In the genomic region with DNA sequence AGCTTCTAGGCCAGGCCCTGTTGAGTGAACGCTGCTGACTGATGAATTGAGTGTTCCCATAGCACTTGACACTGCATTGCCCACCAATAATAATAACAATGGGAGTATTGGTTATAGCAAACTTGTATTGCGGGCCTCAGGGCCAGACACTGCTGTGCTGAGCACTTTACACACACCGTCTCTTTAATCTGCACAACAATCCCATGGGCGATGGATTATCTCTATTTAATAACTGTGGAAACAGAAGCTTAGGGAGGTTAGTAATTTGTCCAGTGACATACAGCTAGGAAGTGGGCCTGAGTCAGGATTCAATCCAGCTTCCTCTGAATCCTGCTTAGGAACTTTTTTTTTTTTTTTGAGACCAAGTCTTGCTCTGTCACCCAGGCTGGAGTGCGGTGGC, we compare ENCODE assay signal across 20 cellular contexts.
"Had no signal": no experiment of that assay in that cellular context is flagged by ENCODE, and none has a peak within 500 bp of the region (broad histone marks: within the 10 kb centered on the region; RNA-seq: fewer than 3 reads in every experiment).

No MANE protein-coding gene starts in this region.

- H3K36me3 ChIP-seq: transverse colon had no signal

- H3K4me3 ChIP-seq: transverse colon had no signal

- H3K36me3 Mint-ChIP-seq: activated CD4-positive, alpha-beta memory T cell treated with anti-CD3 and anti-CD28 coated beads for 36 hours; activated naive CD8-positive, alpha-beta T cell treated with anti-CD3 and anti-CD28 coated beads, Interleukin-2, amount 10 ng/mL, durations not matched to agents 7 days and 5 days had no signal

- H3K4me3 Mint-ChIP-seq: activated CD4-positive, alpha-beta memory T cell treated with anti-CD3 and anti-CD28 coated beads for 36 hours; activated naive CD4-positive, alpha-beta T cell treated with anti-CD3 and anti-CD28 coated beads for 36 hours; activated naive CD8-positive, alpha-beta T cell treated with anti-CD3 and anti-CD28 coated beads, Interleukin-2, amount 10 ng/mL, durations not matched to agents 7 days and 5 days; T-helper 1 cell treated with Interleukin-12 subunit alpha and Interleukin-12 subunit beta and Interleukin-4 antibody, amounts not matched to agents 30 μg/mL and 1 μg/mL, for 36 hours had no signal

- H3K9me3 Mint-ChIP-seq: activated CD4-positive, alpha-beta memory T cell treated with anti-CD3 and anti-CD28 coated beads for 36 hours; activated naive CD4-positive, alpha-beta T cell treated with anti-CD3 and anti-CD28 coated beads for 36 hours; activated naive CD8-positive, alpha-beta T cell treated with anti-CD3 and anti-CD28 coated beads, Interleukin-2, amount 10 ng/mL, durations not matched to agents 7 days and 5 days; T-helper 1 cell treated with Interleukin-12 subunit alpha and Interleukin-12 subunit beta and Interleukin-4 antibody, amounts not matched to agents 30 μg/mL and 1 μg/mL, for 36 hours had no signal

- H3K27me3 ChIP-seq: transverse colon had no signal

- H3K27ac Mint-ChIP-seq: activated CD4-positive, alpha-beta memory T cell treated with anti-CD3 and anti-CD28 coated beads for 36 hours; activated naive CD4-positive, alpha-beta T cell treated with anti-CD3 and anti-CD28 coated beads for 36 hours; activated naive CD8-positive, alpha-beta T cell treated with anti-CD3 and anti-CD28 coated beads, Interleukin-2, amount 10 ng/mL, durations not matched to agents 7 days and 5 days; T-helper 1 cell treated with Interleukin-12 subunit alpha and Interleukin-12 subunit beta and Interleukin-4 antibody, amounts not matched to agents 30 μg/mL and 1 μg/mL, for 36 hours had no signal

- DNase-seq: activated CD4-positive, alpha-beta memory T cell treated with anti-CD3 and anti-CD28 coated beads for 36 hours; activated CD4-positive, alpha-beta T cell treated with anti-CD3 and anti-CD28 coated beads for 48 hours; activated effector memory CD4-positive, alpha-beta T cell treated with Interleukin-2 at 50 U/mL for 16 hours; activated naive CD4-positive, alpha-beta T cell treated with anti-CD3 and anti-CD28 coated beads for 36 hours; activated naive CD8-positive, alpha-beta T cell treated with anti-CD3 and anti-CD28 coated beads, Interleukin-2, amount 10 ng/mL, durations not matched to agents 7 days and 5 days; activated T-cell treated with anti-CD3 and anti-CD28 coated beads, Interleukin-2, amount 50 U/mL, for 48 hours; amniotic stem cell; effector CD8-positive, alpha-beta T cell; erythroblast; foreskin melanocyte; glutamatergic neuron; hypothalamus; mesenchymal stem cell; nucleus accumbens; posterior cingulate gyrus; stimulated activated CD4-positive, alpha-beta T cell treated with anti-CD3 and anti-CD28 coated beads, Interleukin-4, amount 100 ng/mL, for 4 hours; stimulated activated naive CD8-positive, alpha-beta T cell treated with anti-CD3 and anti-CD28 coated beads, Interleukin-15, Interleukin-2, amounts not matched to agents 100 U/mL and 50 U/mL, for 24 hours; T1000; transverse colon had no signal

- H3K9me3 ChIP-seq: transverse colon had no signal

- H3K27ac ChIP-seq: transverse colon had no signal

- ATAC-seq: stimulated activated naive CD8-positive, alpha-beta T cell treated with anti-CD3 and anti-CD28 coated beads, Interleukin-15, Interleukin-2, amounts not matched to agents 100 U/mL and 50 U/mL, for 24 hours had no signal
